ENCODE assay signal across 9 cellular contexts in genomic region chr5:72166070-72166979, GRCh38. TPM values are rescaled to one million over a fixed set of nuclear protein-coding genes. Genes with fewer than 3 reads are reported as not detected.
DNase-seq lines count a peak whose midpoint lies in the region; ATAC-seq, FAIRE-seq and TF ChIP-seq lines count a peak whose summit lies in the region.
"Had no signal": no experiment of that assay in that cellular context is flagged by ENCODE, and none has a peak within 500 bp of the region (broad histone marks: within the 10 kb centered on the region; RNA-seq: fewer than 3 reads in every experiment).

No MANE protein-coding gene starts in this region.

- peaks cover 38% of the 10 kb centered on the region for H3K4me1 Mint-ChIP-seq in type B pancreatic cell (ENCODE audit: unreplicated experiment)

- peak; percentile 67 for DNase-seq in NCI-H2029 treated with DMSO at 0.1 percent for 48 hours (lab: John Stamatoyannopoulos, UW)
- DNase-seq in bronchial epithelial cell (ENCODE audit: low read depth): peak; percentile 83
- DNase-seq in type B pancreatic cell (ENCODE audit: extremely low spot score, unreplicated experiment): no peak
- DNase-seq in activated naive CD4-positive, alpha-beta T cell treated with Interleukin-2 at 50 U/mL for 16 hours: no peak
- DNase-seq in mucosa of descending colon: no peak

- H3K27ac ChIP-seq in ACC112 (ENCODE audit: low read depth, low read length): peak overlapping the region; percentile 36
- H3K27ac ChIP-seq in layer of hippocampus (ENCODE audit: low read depth, low read length): peak overlapping the region; percentile 14
- H3K27ac ChIP-seq: BLaER1 had no signal

- intact Hi-C loops in mucosa of descending colon (cut with DNase I, micrococcal nuclease): no loop called here

- H3K36me3 Mint-ChIP-seq in type B pancreatic cell: peaks cover 19% of the 10 kb centered on the region

- peaks cover 53% of the 10 kb centered on the region for H3K79me2 ChIP-seq in ACC112 (ENCODE audit: control insufficient read depth, insufficient read depth, low read length, unreplicated experiment)

- H3K36me3 ChIP-seq in ACC112 (ENCODE audit: insufficient read depth, low read length) (peaks cover 12% of the 10 kb centered on the region; the same call in 1 of the 2 replicates), bronchial epithelial cell (ENCODE audit: control insufficient read depth, insufficient read depth, low read length) (no peaks in the 10 kb centered on the region), mucosa of descending colon (ENCODE audit: low read depth) (no peaks in the 10 kb centered on the region)

- no peak for FAIRE-seq in bronchial epithelial cell (lab: Jason Lieb, UNC)

- no peaks in the 10 kb centered on the region for H3K9me3 Mint-ChIP-seq in type B pancreatic cell

- no peaks in the 10 kb centered on the region for H3K27me3 ChIP-seq in ACC112 (ENCODE audit: insufficient read depth, low read length)
- H3K27me3 ChIP-seq in bronchial epithelial cell (ENCODE audit: control insufficient read depth, insufficient read depth, low read length): no peaks in the 10 kb centered on the region
- no peaks in the 10 kb centered on the region for H3K27me3 ChIP-seq in layer of hippocampus (ENCODE audit: control insufficient read depth, insufficient read depth, low read length)
- H3K27me3 ChIP-seq: BLaER1 had no signal

- TF ChIP-seq CTCF in bronchial epithelial cell (IDR thresholded peaks at IDR 0.05; ENCODE audit: insufficient read depth, low read length, severe bottlenecking) (no peak), type B pancreatic cell (conservative IDR thresholded peaks at IDR 0.05) (no peak), mucosa of descending colon (IDR thresholded peaks at IDR 0.05) (no peak)

- H3K4me1 ChIP-seq in ACC112 (ENCODE audit: control insufficient read depth, insufficient read depth, low read length, unreplicated experiment) (peaks cover 42% of the 10 kb centered on the region), mucosa of descending colon (ENCODE audit: low read depth) (no peaks in the 10 kb centered on the region)
- H3K4me1 ChIP-seq: BLaER1 had no signal

- no peaks in the 10 kb centered on the region for H3K9me3 ChIP-seq in mucosa of descending colon
- H3K9me3 ChIP-seq: BLaER1 had no signal

- H3K27me3 Mint-ChIP-seq in type B pancreatic cell: no peaks in the 10 kb centered on the region

- H3K4me3 ChIP-seq in ACC112 (ENCODE audit: low read depth, low read length): peak overlapping the region; percentile 34
- no peak overlapping the region for H3K4me3 ChIP-seq in bronchial epithelial cell (ENCODE audit: low read depth, low read length)
- H3K4me3 ChIP-seq in mucosa of descending colon: no peak overlapping the region
- H3K4me3 ChIP-seq: BLaER1 had no signal

- H2AFZ ChIP-seq in ACC112 (ENCODE audit: low read length, unreplicated experiment): peak overlapping the region; percentile 77

- ATAC-seq in GM21529 (IDR thresholded peaks at IDR 0.05; ENCODE audit: unreplicated experiment) (no peak), mucosa of descending colon (no peak)

- peak overlapping the region; percentile 76 for H3K4me3 Mint-ChIP-seq in type B pancreatic cell

- peak overlapping the region; percentile 70 for H3K27ac Mint-ChIP-seq in type B pancreatic cell

RNA-seq across cellular contexts. Expression of gene MAP1B, which starts 59.0 kb away (rescaled TPM):
- total RNA-seq in bronchial epithelial cell (5.8 and 9.7 TPM in 2 replicates), type B pancreatic cell (ENCODE audit: low replicate concordance) (66.2 and 124 TPM in 2 replicates), mucosa of descending colon (10 to 100 TPM in 2 of 3 donors, 1 to 10 TPM in 1; 6.5 to 72.3 (median 20.9) TPM)

Comparison
In these comparisons a context has a peak if more than half of its experiments do, and no peak if none do; other contexts are left out.
1. DNase-seq: peak in NCI-H2029 treated with DMSO at 0.1 percent for 48 hours (single experiment) and bronchial epithelial cell (single experiment); none in type B pancreatic cell (single experiment), activated naive CD4-positive, alpha-beta T cell treated with Interleukin-2 at 50 U/mL for 16 hours (single experiment) and mucosa of descending colon (0 of 3).